8 cellular contexts compared by ENCODE assay signal in genomic region chr12:112130461-112130998, GRCh38. TPM values are rescaled to one million over a fixed set of nuclear protein-coding genes. Genes with fewer than 3 reads are reported as not detected.
A peak's percentile ranks its signal among the peaks of the same experiment; 100 is the strongest.
DNase-seq lines count a peak whose midpoint lies in the region; ATAC-seq and TF ChIP-seq lines count a peak whose summit lies in the region.

No MANE protein-coding gene starts in this region.

- H3K27me3 Mint-ChIP-seq in central memory CD8-positive, alpha-beta T cell = no peaks in the 10 kb centered on the region
- H3K27me3 Mint-ChIP-seq in natural killer cell treated with Interleukin-12 subunit alpha and Interleukin-12 subunit beta and Interleukin-15 and Interleukin-18, amount 100 ng/mL, for 72 hours = no peaks in the 10 kb centered on the region

- CTCF ChIA-PET in AG04450 (lab: Charles Lee) = interaction anchor here (0.7 to 0.9 kb wide), 2 partner anchors 14 to 733 kb away, joined by 3 to 5 read pairs; no protein-coding TSS in a partner anchor

- peak overlapping the region; percentile 20; the same call in 1 of the 2 replicates for H3K4me3 ChIP-seq in AG04450 (ENCODE audit: low read depth, low read length)

- no peak overlapping the region for H3K27ac ChIP-seq in AG04450 (ENCODE audit: low read depth, low read length)

- ATAC-seq in GM19452 (IDR thresholded peaks at IDR 0.05; ENCODE audit: unreplicated experiment) (peak; percentile 51), GM21526 (IDR thresholded peaks at IDR 0.05; ENCODE audit: low FRiP score, unreplicated experiment) (no peak)
- ATAC-seq in central memory CD8-positive, alpha-beta T cell (replicated peaks; ENCODE audit: extremely low read depth, poor library complexity, severe bottlenecking) = peak; percentile 82
- ATAC-seq in natural killer cell treated with Interleukin-12 subunit alpha and Interleukin-12 subunit beta and Interleukin-15 and Interleukin-18, amount 100 ng/mL, for 72 hours = peak; percentile 82 to 86

- H3K9me3 Mint-ChIP-seq in central memory CD8-positive, alpha-beta T cell = no peaks in the 10 kb centered on the region
- no peaks in the 10 kb centered on the region for H3K9me3 Mint-ChIP-seq in natural killer cell treated with Interleukin-12 subunit alpha and Interleukin-12 subunit beta and Interleukin-15 and Interleukin-18, amount 100 ng/mL, for 72 hours

- H3K9me3 ChIP-seq in AG04450 (ENCODE audit: control insufficient read depth, insufficient read depth, low read length) = no peaks in the 10 kb centered on the region; the same call in 1 of the 2 replicates

- DNase-seq in AG04450 (ENCODE audit: low read depth, low spot score) (no peak), LHCN-M2 (ENCODE audit: low read depth) (peak; percentile 41), NCI-H2081 treated with DMSO at 0.1 percent for 48 hours (lab: John Stamatoyannopoulos, UW) (no peak), DMS153 treated with DMSO at 0.1 percent for 48 hours (lab: John Stamatoyannopoulos, UW; ENCODE audit: unreplicated experiment) (no peak)
- no peak for DNase-seq in central memory CD8-positive, alpha-beta T cell (ENCODE audit: low spot score in 2 of 2)
- DNase-seq in natural killer cell treated with Interleukin-12 subunit alpha and Interleukin-12 subunit beta and Interleukin-15 and Interleukin-18, amount 100 ng/mL, for 72 hours (ENCODE audit: low spot score) = no peak

- H3K4me1 Mint-ChIP-seq in central memory CD8-positive, alpha-beta T cell = peaks cover 50% of the 10 kb centered on the region
- H3K4me1 Mint-ChIP-seq in natural killer cell treated with Interleukin-12 subunit alpha and Interleukin-12 subunit beta and Interleukin-15 and Interleukin-18, amount 100 ng/mL, for 72 hours (ENCODE audit: low read depth in 2 of 2) = peaks cover 33 to 55% of the 10 kb centered on the region in 2 donors

- H3K27me3 ChIP-seq in AG04450 (ENCODE audit: control insufficient read depth, insufficient read depth, low read length) = no peaks in the 10 kb centered on the region

- H3K36me3 Mint-ChIP-seq in central memory CD8-positive, alpha-beta T cell (ENCODE audit: insufficient read depth) = peaks cover 17% of the 10 kb centered on the region
- peaks cover 14% of the 10 kb centered on the region for H3K36me3 Mint-ChIP-seq in natural killer cell treated with Interleukin-12 subunit alpha and Interleukin-12 subunit beta and Interleukin-15 and Interleukin-18, amount 100 ng/mL, for 72 hours

- H3K27ac Mint-ChIP-seq in central memory CD8-positive, alpha-beta T cell (ENCODE audit: low read depth) = peak overlapping the region; percentile 90
- H3K27ac Mint-ChIP-seq in natural killer cell treated with Interleukin-12 subunit alpha and Interleukin-12 subunit beta and Interleukin-15 and Interleukin-18, amount 100 ng/mL, for 72 hours = peak overlapping the region; percentile 97 to 98

- TF ChIP-seq CTCF in AG04450 (IDR thresholded peaks at IDR 0.05; ENCODE audit: low read depth, low read length) = no peak

- POLR2A ChIA-PET in AG04450 (lab: Yijun Ruan, JAX) = interaction anchor here (0.7 kb wide), 1 partner anchor 8 kb away, joined by 3 read pairs; no protein-coding TSS in a partner anchor

- H3K4me3 Mint-ChIP-seq in central memory CD8-positive, alpha-beta T cell = peak overlapping the region; percentile 56
- H3K4me3 Mint-ChIP-seq in natural killer cell treated with Interleukin-12 subunit alpha and Interleukin-12 subunit beta and Interleukin-15 and Interleukin-18, amount 100 ng/mL, for 72 hours = peak overlapping the region; percentile 83

RNA-seq across cellular contexts. Expression of gene TRAFD1, which starts 5.2 kb away (rescaled TPM):
- 71.2 and 73.4 TPM in 2 replicates for polyA plus RNA-seq in AG04450 (2011; rRNA removed)
- 54.0 and 63.0 TPM in 2 replicates for polyA minus RNA-seq in AG04450 (2011; rRNA and poly(A)+ RNA removed)
- total RNA-seq in LHCN-M2 (2014; rRNA removed) = 22.9 and 29.0 TPM in 2 replicates
- 21.8 TPM for polyA plus RNA-seq in LHCN-M2 (2012)
- total RNA-seq in natural killer cell treated with Interleukin-12 subunit alpha and Interleukin-12 subunit beta and Interleukin-15 and Interleukin-18, amount 100 ng/mL, for 72 hours = 10 to 100 TPM; 50.9 to 81.4 TPM

RNA-seq across cellular contexts. Expression of gene NAA25, which starts 21.9 kb away (rescaled TPM):
- 16.8 and 17.9 TPM in 2 replicates for polyA plus RNA-seq in AG04450 (2011; rRNA removed)
- polyA minus RNA-seq in AG04450 (2011; rRNA and poly(A)+ RNA removed) = 18.8 and 25.0 TPM in 2 replicates
- 16.7 and 22.4 TPM in 2 replicates for total RNA-seq in LHCN-M2 (2014; rRNA removed)
- 4.6 TPM for polyA plus RNA-seq in LHCN-M2 (2012)
- 10 to 100 TPM; 31.6 to 78.3 TPM for total RNA-seq in natural killer cell treated with Interleukin-12 subunit alpha and Interleukin-12 subunit beta and Interleukin-15 and Interleukin-18, amount 100 ng/mL, for 72 hours
